ENCODE assay signal across 2 cellular contexts in genomic region chr5:180655243-180655642, GRCh38. TPM values are rescaled to one million over a fixed set of nuclear protein-coding genes. Genes with fewer than 3 reads are reported as not detected.
"Had no signal": no experiment of that assay in that cellular context is flagged by ENCODE, and none has a peak within 500 bp of the region (broad histone marks: within the 10 kb centered on the region; RNA-seq: fewer than 3 reads in every experiment).

No MANE protein-coding gene starts in this region.

RNA-seq across cellular contexts. Expression of gene FLT4, which starts 5.8 kb away (rescaled TPM):
- total RNA-seq: osteoblast, smooth muscle cell had no signal
